In genomic region chr17:32127156-32127897, GRCh38 we compare ENCODE assay signal across 1 cellular context.
A peak's percentile ranks its signal among the peaks of the same experiment; 100 is the strongest.
TF ChIP-seq lines count a peak whose summit lies in the region.

No MANE protein-coding gene starts in this region.

TF ChIP-seq in GM12878, 131 proteins besides CTCF, POLR2A, EP300 and RAD21 (continued from another document):
- TF ChIP-seq REST (IDR thresholded peaks at IDR 0.05; ENCODE audit: low read depth, low read length) (0 out of 2 replicates have a peak, but pooled peaks have one; percentile 6), CREB1 (IDR thresholded peaks at IDR 0.05; ENCODE audit: low read depth) (0 out of 2 replicates have a peak, but pooled peaks have one; percentile 26), PAX5 (IDR thresholded peaks at IDR 0.05; ENCODE audit: borderline replicate concordance, low read depth, low read length) (no peak), JUND (IDR thresholded peaks at IDR 0.05; ENCODE audit: low read depth, low read length) (no peak), RELB (IDR thresholded peaks at IDR 0.05; ENCODE audit: low read depth) (peak; percentile 33; the same call in 1 of the 2 replicates), NBN (IDR thresholded peaks at IDR 0.05) (peak; percentile 59), STAT1 (conservative IDR thresholded peaks at IDR 0.05) (0 out of 2 replicates have a peak, but pooled peaks have one; percentile 50), TAF1 (IDR thresholded peaks at IDR 0.05; ENCODE audit: borderline replicate concordance, low read depth, low read length) (peak; percentile 51; the same call in 1 of the 2 replicates), USF1 (IDR thresholded peaks at IDR 0.05; ENCODE audit: borderline replicate concordance, extremely low read length, insufficient read depth, low read depth, low read length) (peak; percentile 47), MYB (IDR thresholded peaks at IDR 0.05; ENCODE audit: borderline replicate concordance, low read depth, low read length) (no peak), GATAD2B (conservative IDR thresholded peaks at IDR 0.05; ENCODE audit: low read depth) (peak; percentile 61), NRF1 (conservative IDR thresholded peaks at IDR 0.05; ENCODE audit: low read depth, low read length) (0 out of 2 replicates have a peak, but pooled peaks have one; percentile 28), WRNIP1 (IDR thresholded peaks at IDR 0.05; ENCODE audit: borderline replicate concordance, low read depth, low read length) (no peak), MEF2A (IDR thresholded peaks at IDR 0.05; ENCODE audit: insufficient read depth, low read depth, low read length) (0 out of 2 replicates have a peak, but pooled peaks have one; percentile 8), EED (IDR thresholded peaks at IDR 0.05; ENCODE audit: low read depth) (peak; percentile 71; the same call in 1 of the 2 replicates), TCF3 (IDR thresholded peaks at IDR 0.05; ENCODE audit: borderline replicate concordance, insufficient read depth, low read depth, low read length) (0 out of 2 replicates have a peak, but pooled peaks have one; percentile 26), ZSCAN29 (IDR thresholded peaks at IDR 0.05) (no peak), ZNF687 (IDR thresholded peaks at IDR 0.05) (peak; percentile 37; the same call in 1 of the 2 replicates), PML (IDR thresholded peaks at IDR 0.05; ENCODE audit: low read length) (peak; percentile 38; the same call in 1 of the 2 replicates), CREM (IDR thresholded peaks at IDR 0.05; ENCODE audit: low read depth) (peak; percentile 24; the same call in 1 of the 2 replicates), POLR2AphosphoS2 (IDR thresholded peaks at IDR 0.05; ENCODE audit: low read depth, low read length) (peak; percentile 52; the same call in 1 of the 2 replicates), SMAD5 (IDR thresholded peaks at IDR 0.05; ENCODE audit: low read depth) (peak; percentile 81; the same call in 1 of the 2 replicates), RB1 (IDR thresholded peaks at IDR 0.05; ENCODE audit: borderline replicate concordance) (0 out of 2 replicates have a peak, but pooled peaks have one; percentile 21), ASH2L (IDR thresholded peaks at IDR 0.05; ENCODE audit: borderline replicate concordance, low read depth) (peak; percentile 50; the same call in 1 of the 2 replicates), E2F4 (IDR thresholded peaks at IDR 0.05; ENCODE audit: low read depth, low read length) (no peak), DPF2 (IDR thresholded peaks at IDR 0.05) (0 out of 2 replicates have a peak, but pooled peaks have one; percentile 22), NKRF (conservative IDR thresholded peaks at IDR 0.05) (0 out of 2 replicates have a peak, but pooled peaks have one; percentile 33), RAD51 (IDR thresholded peaks at IDR 0.05) (peak; percentile 83), POLR2AphosphoS5 (IDR thresholded peaks at IDR 0.05; ENCODE audit: low read length) (peak; percentile 85)
